ENCODE assay signal across 8 cellular contexts in the genomic region with DNA sequence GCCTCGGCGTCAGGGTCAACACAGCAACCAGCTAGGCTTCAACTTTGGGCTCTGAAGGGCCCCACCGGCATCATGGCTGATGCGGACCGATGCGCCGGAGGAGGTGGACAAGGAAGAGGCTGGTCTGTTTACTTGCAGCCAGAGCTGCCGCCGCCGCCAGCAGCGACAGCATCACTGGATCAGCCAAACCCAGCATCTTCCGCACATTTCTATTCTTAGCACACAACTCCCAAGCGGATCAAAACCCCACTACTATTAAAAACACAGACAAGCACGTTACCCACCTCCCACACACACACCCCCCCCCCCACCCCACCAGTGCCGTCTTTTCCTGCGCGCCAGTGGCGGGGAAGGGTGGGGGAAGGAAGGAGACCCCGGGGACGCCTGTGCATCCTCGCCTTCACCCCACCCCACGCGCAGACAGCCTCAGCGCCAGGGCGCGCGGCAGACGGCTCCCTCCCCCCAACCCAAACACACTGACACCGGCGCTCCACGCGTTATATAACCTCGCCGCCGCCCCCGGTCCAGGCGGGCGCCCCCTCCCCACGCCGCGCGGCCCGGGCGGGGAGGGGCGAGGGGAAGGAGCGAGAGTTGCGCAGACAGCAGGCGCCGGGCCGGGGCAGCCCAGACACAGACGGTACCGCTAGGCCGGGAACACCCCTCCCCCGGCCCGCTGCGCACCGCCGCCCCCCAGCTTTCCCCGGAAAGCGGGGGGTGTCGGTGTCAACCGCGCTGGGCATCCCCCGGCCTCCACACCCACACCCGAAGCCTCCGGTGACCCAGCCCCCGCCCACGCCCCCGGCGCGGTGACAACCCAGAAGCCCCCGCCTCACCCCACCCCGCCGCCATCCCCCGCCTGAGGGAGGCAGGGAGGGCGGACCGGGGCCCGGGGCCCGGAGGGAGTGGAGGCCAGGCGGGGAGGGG. TPM values are rescaled to one million over a fixed set of nuclear protein-coding genes. Genes with fewer than 3 reads are reported as not detected.
DNase-seq lines count a peak whose midpoint lies in the region; ATAC-seq and TF ChIP-seq lines count a peak whose summit lies in the region.

No MANE protein-coding gene starts in this region.

- no peak overlapping the region for H3K14ac ChIP-seq in IMR-90 (replicated peaks; ENCODE audit: low read depth, low read length)

- TF ChIP-seq POLR2A in IMR-90 (IDR thresholded peaks at IDR 0.05; ENCODE audit: low read depth, low read length) (no peak; the same call in 1 of the 2 replicates), prostate gland (IDR thresholded peaks at IDR 0.05) (peak; percentile 36)

- peak overlapping the region; percentile 92 for H3K27ac Mint-ChIP-seq in type B pancreatic cell

- peak overlapping the region; percentile 93 for H2AK9ac ChIP-seq in IMR-90 (replicated peaks; ENCODE audit: low read depth, low read length, poor library complexity)

- H3K23ac ChIP-seq in IMR-90 (ENCODE audit: low read depth, low read length): peak overlapping the region; percentile 86

- H3K4me2 ChIP-seq in BLaER1 (peak overlapping the region; percentile 83), IMR-90 (ENCODE audit: low read depth, low read length) (peak overlapping the region; percentile 66), SU-DHL-6 (ENCODE audit: low read depth, low read length, poor library complexity, severe bottlenecking) (peak overlapping the region; percentile 60)

- H3K27ac ChIP-seq in BLaER1: peak overlapping the region; percentile 76
- peak overlapping the region; percentile 18 for H3K27ac ChIP-seq in IMR-90 (ENCODE audit: insufficient read depth, low read length)
- H3K27ac ChIP-seq in SU-DHL-6 (ENCODE audit: low read depth, low read length): no peak overlapping the region
- H3K27ac ChIP-seq in prostate gland: peak overlapping the region; percentile 99

- dilution Hi-C loops in IMR-90 (cut with HindIII; ENCODE audit: low sequenced_read_pairs, unreplicated experiment): no loop called here

- no peak overlapping the region for H2BK120ac ChIP-seq in IMR-90 (ENCODE audit: low read depth, low read length)

- BruUV-seq in IMR-90 (replicated peaks; lab: Mats Ljungman, UMichigan): no TSS peak

- peak overlapping the region; percentile 81 for H2BK5ac ChIP-seq in IMR-90 (ENCODE audit: low read depth, low read length, poor library complexity, severe bottlenecking)

- H3K9ac ChIP-seq in BLaER1: peak overlapping the region; percentile 81
- peak overlapping the region; percentile 53 for H3K9ac ChIP-seq in IMR-90 (ENCODE audit: low read depth, low read length)
- peak overlapping the region; percentile 18; the same call in 1 of the 2 replicates for H3K9ac ChIP-seq in SU-DHL-6 (ENCODE audit: low read length)

- H3K27me3 Mint-ChIP-seq in type B pancreatic cell: peaks cover 34% of the 10 kb centered on the region

- ATAC-seq in GM21381 (IDR thresholded peaks at IDR 0.05; ENCODE audit: unreplicated experiment): peak; percentile 28
- peak; percentile 33 for ATAC-seq in IMR-90 (ENCODE audit: low read depth)
- peak; percentile 61 for ATAC-seq in left ventricle myocardium superior

- no peaks in the 10 kb centered on the region for H3K36me3 ChIP-seq in BLaER1
- H3K36me3 ChIP-seq in IMR-90 (ENCODE audit: control insufficient read depth, insufficient read depth, low read length): no peaks in the 10 kb centered on the region
- no peaks in the 10 kb centered on the region for H3K36me3 ChIP-seq in SU-DHL-6 (ENCODE audit: low read length)
- H3K36me3 ChIP-seq in prostate gland: no peaks in the 10 kb centered on the region

- peaks cover 5 to 29% of the 10 kb centered on the region in 2 experiments; a peak in 3 of 4 replicates for H3K79me1 ChIP-seq in IMR-90 (ENCODE audit: low read depth in 1 of 2, low read length in 2 of 2)

- intact Hi-C loops in IMR-90 (cut with micrococcal nuclease): loop anchor here (1.0 to 2.0 kb wide), 5 partner anchors 67 to 505 kb away; no protein-coding TSS in a partner anchor
- intact Hi-C loops in left ventricle myocardium superior (cut with micrococcal nuclease): no loop called here
- intact Hi-C loops in prostate gland (cut with DNase I): loop anchor here (2.0 to 10.0 kb wide), 6 partner anchors 57 to 605 kb away; partner anchors contain the start of gene ADSS2

- peak overlapping the region; percentile 97 for H3K4me3 Mint-ChIP-seq in type B pancreatic cell

- peak overlapping the region; percentile 76 for H2AFZ ChIP-seq in IMR-90 (replicated peaks; ENCODE audit: low read length, poor library complexity)
- no peak overlapping the region for H2AFZ ChIP-seq in SU-DHL-6 (ENCODE audit: low read depth, low read length, severe bottlenecking)

- H3K27me3 ChIP-seq in BLaER1 (no peaks in the 10 kb centered on the region), IMR-90 (ENCODE audit: control insufficient read depth, insufficient read depth, low read length) (no peaks in the 10 kb centered on the region), SU-DHL-6 (ENCODE audit: low read length) (no peaks in the 10 kb centered on the region), prostate gland (replicated peaks; ENCODE audit: insufficient read depth) (no peaks in the 10 kb centered on the region)

- H2AK5ac ChIP-seq in IMR-90 (ENCODE audit: low read depth, low read length): 0 out of 2 replicates have a peak overlapping the region, but pooled peaks have one; percentile 29

- H3K18ac ChIP-seq in IMR-90 (ENCODE audit: low read depth, low read length): no peak overlapping the region; the same call in 1 of the 2 replicates

- no peaks in the 10 kb centered on the region for H3K9me2 ChIP-seq in SU-DHL-6 (replicated peaks; ENCODE audit: insufficient read depth, low read length)

- H3K36me3 Mint-ChIP-seq in type B pancreatic cell: no peaks in the 10 kb centered on the region

- H4K91ac ChIP-seq in IMR-90 (ENCODE audit: insufficient read depth, low read depth, low read length): no peak overlapping the region; the same call in 1 of the 2 replicates

- H2BK15ac ChIP-seq in IMR-90 (ENCODE audit: low read depth, low read length): no peak overlapping the region

- TF ChIP-seq RAD21 in IMR-90 (IDR thresholded peaks at IDR 0.05; ENCODE audit: low read length): peak; percentile 11; the same call in 1 of the 2 replicates

- peaks cover 12% of the 10 kb centered on the region for H3K4me1 Mint-ChIP-seq in type B pancreatic cell (ENCODE audit: unreplicated experiment)

- POLR2A ChIA-PET in IMR-90 (lab: Charles Lee; ENCODE audit: unreplicated experiment): interaction anchor here (0.6 kb wide), 3 partner anchors 249 to 606 kb away, joined by 4 to 13 read pairs (median 4); no protein-coding TSS in a partner anchor

- no peaks in the 10 kb centered on the region for H3K9me1 ChIP-seq in IMR-90 (ENCODE audit: insufficient read depth, low read length)

- TF ChIP-seq CTCF in IMR-90 (conservative IDR thresholded peaks at IDR 0.05; ENCODE audit: low read depth, low read length): no peak
- no peak for TF ChIP-seq CTCF in SU-DHL-6 (IDR thresholded peaks at IDR 0.05; ENCODE audit: insufficient read depth, low read length, poor library complexity, severe bottlenecking)
- no peak for TF ChIP-seq CTCF in prostate gland (IDR thresholded peaks at IDR 0.05)
- no peak for TF ChIP-seq CTCF in type B pancreatic cell (conservative IDR thresholded peaks at IDR 0.05)

- no peak overlapping the region for H2BK20ac ChIP-seq in IMR-90 (ENCODE audit: low read depth, low read length)

- peak overlapping the region; percentile 60; the same call in 1 of the 2 replicates for H3K4ac ChIP-seq in IMR-90 (ENCODE audit: low read depth, low read length)

- peak; percentile 71 for DNase-seq in IMR-90
- DNase-seq in amniotic epithelial cell (ENCODE audit: low read depth): peak; percentile 49
- peak; percentile 78 for DNase-seq in left ventricle myocardium superior
- DNase-seq in prostate gland (ENCODE audit: low spot score): peak; percentile 56
- peak; percentile 74 for DNase-seq in type B pancreatic cell (ENCODE audit: extremely low spot score, unreplicated experiment)

- in situ Hi-C loops in IMR-90 (cut with MboI; ENCODE audit: low sequenced_read_pairs): loop anchor here (10.0 kb wide), 1 partner anchor 425 kb away; no protein-coding TSS in a partner anchor

- H4K5ac ChIP-seq in IMR-90 (ENCODE audit: low read depth, low read length): no peak overlapping the region

- H3K4me3 ChIP-seq in BLaER1 (peak overlapping the region; percentile 89), IMR-90 (ENCODE audit: insufficient read depth, low read depth, low read length) (peak overlapping the region; percentile 86), SU-DHL-6 (ENCODE audit: insufficient read depth, low read length, poor library complexity, severe bottlenecking) (peak overlapping the region; percentile 80), prostate gland (peak overlapping the region; percentile 89 to 91)

- H4K8ac ChIP-seq in IMR-90 (ENCODE audit: low read depth in 2 of 2, low read length in 2 of 2): no peak overlapping the region

- no peaks in the 10 kb centered on the region for H3K9me3 Mint-ChIP-seq in type B pancreatic cell

- H3F3A ChIP-seq in SU-DHL-6 (ENCODE audit: insufficient read depth): peaks cover 20% of the 10 kb centered on the region

- H3K4me1 ChIP-seq in BLaER1 (peaks cover 24% of the 10 kb centered on the region), IMR-90 (ENCODE audit: control insufficient read depth, insufficient read depth, low read length) (no peaks in the 10 kb centered on the region; the same call in 1 of the 2 replicates), prostate gland (replicated peaks) (no peaks in the 10 kb centered on the region)

- peaks cover 38% of the 10 kb centered on the region for H4K20me1 ChIP-seq in BLaER1
- peaks cover 21% of the 10 kb centered on the region; the same call in 1 of the 2 replicates for H4K20me1 ChIP-seq in IMR-90 (ENCODE audit: insufficient read depth, low read length)
- H4K20me1 ChIP-seq in SU-DHL-6 (ENCODE audit: low read depth, low read length): no peaks in the 10 kb centered on the region

- no peaks in the 10 kb centered on the region for H3K9me3 ChIP-seq in BLaER1
- H3K9me3 ChIP-seq in IMR-90 (ENCODE audit: control insufficient read depth, insufficient read depth, low read length): no peaks in the 10 kb centered on the region
- no peaks in the 10 kb centered on the region for H3K9me3 ChIP-seq in SU-DHL-6 (ENCODE audit: insufficient read depth, low read length)
- no peaks in the 10 kb centered on the region for H3K9me3 ChIP-seq in prostate gland

- H3K79me2 ChIP-seq in SU-DHL-6 (ENCODE audit: insufficient read depth, low read length): no peaks in the 10 kb centered on the region

- CTCF ChIA-PET in IMR-90 (lab: Yijun Ruan, JAX): no interaction called here

- H3K56ac ChIP-seq in IMR-90 (ENCODE audit: extremely low read depth, insufficient read depth, low read length): peak overlapping the region; percentile 35; the same call in 1 of the 2 replicates

- 0% methylated on average over 17 of the region's 80 CpGs; no CpG with 5 or more reads in 1 of the 2 experiments for WGBS in IMR-90 (ENCODE audit: extremely low coverage in 2 of 2, insufficient read length in 1 of 2), 2 experiments
- 1% methylated on average over 65 of the region's 80 CpGs for WGBS in prostate gland

RNA-seq across cellular contexts. Expression of gene AKT3, which starts 0.7 kb away (rescaled TPM):
- 19.4 and 30.0 TPM in 2 replicates for total RNA-seq in IMR-90 (2012; rRNA removed)
- 13.6 and 15.2 TPM in 2 replicates for polyA plus RNA-seq in IMR-90 (2012; rRNA removed)
- polyA plus RNA-seq in IMR-90 (2012; cell fraction: cytosol; rRNA removed): 5.0 and 7.1 TPM in 2 replicates
- 2.6 and 20.5 TPM in 2 replicates for polyA plus RNA-seq in IMR-90 (2012; cell fraction: nucleus; rRNA removed; ENCODE audit: low replicate concordance)
- total RNA-seq in left ventricle myocardium superior: 20.9 TPM
- total RNA-seq in prostate gland: 10 to 100 TPM; 40.7 to 62.7 TPM
- total RNA-seq in type B pancreatic cell (ENCODE audit: low replicate concordance): 17.4 and 29.9 TPM in 2 replicates

Comparison
In these comparisons a context has a peak if more than half of its experiments do, and no peak if none do; other contexts are left out.
1. H3K9ac ChIP-seq: peak in every context shown above with its lines; median percentile 81 in BLaER1; 53 in IMR-90; 18 in SU-DHL-6.